Comparison of ENCODE assay signal across 1 cellular context in the genomic region with DNA sequence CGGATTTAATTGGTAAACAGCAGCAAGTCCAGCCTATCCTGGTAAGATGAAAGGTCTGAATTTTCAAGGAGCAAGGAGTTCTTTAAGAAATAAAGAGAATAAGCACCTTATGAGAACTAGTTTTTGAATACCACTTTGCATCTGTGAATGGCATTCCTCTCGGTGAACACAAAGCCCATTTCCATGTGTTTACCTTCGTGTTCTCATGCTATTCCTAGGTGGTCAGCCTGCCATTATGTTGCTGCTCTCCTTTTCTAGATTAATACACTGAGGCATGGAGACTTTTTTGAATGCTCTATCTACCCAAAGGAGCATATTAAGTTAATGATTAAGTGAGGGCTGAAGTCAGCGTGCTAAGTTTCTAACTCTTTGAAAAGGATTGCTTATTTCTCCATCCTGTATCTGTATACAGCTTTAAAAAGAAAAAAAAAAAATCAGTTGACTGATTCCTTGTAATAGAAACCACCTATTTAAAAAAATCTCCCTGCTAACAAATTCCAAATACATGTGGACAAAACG.
TF ChIP-seq lines count a peak whose summit lies in the region.

No MANE protein-coding gene starts in this region.

TF ChIP-seq in H1, 55 proteins besides CTCF, POLR2A, EP300 and RAD21 (continued from another document):
- TF ChIP-seq, protein P1, sequence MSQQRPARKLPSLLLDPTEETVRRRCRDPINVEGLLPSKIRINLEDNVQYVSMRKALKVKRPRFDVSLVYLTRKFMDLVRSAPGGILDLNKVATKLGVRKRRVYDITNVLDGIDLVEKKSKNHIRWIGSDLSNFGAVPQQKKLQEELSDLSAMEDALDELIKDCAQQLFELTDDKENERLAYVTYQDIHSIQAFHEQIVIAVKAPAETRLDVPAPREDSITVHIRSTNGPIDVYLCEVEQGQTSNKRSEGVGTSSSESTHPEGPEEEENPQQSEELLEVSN (IDR thresholded peaks at IDR 0.05), result peak; percentile 61; the same call in 1 of the 2 replicates
- no peak for TF ChIP-seq GABPA (IDR thresholded peaks at IDR 0.05; ENCODE audit: borderline replicate concordance, insufficient read depth, low read length)
- 0 out of 2 replicates have a peak, but pooled peaks have one; percentile 20 for TF ChIP-seq TEAD4 (IDR thresholded peaks at IDR 0.05; ENCODE audit: low read depth, low read length)
